ENCODE assay signal across 19 cellular contexts in the genomic region with DNA sequence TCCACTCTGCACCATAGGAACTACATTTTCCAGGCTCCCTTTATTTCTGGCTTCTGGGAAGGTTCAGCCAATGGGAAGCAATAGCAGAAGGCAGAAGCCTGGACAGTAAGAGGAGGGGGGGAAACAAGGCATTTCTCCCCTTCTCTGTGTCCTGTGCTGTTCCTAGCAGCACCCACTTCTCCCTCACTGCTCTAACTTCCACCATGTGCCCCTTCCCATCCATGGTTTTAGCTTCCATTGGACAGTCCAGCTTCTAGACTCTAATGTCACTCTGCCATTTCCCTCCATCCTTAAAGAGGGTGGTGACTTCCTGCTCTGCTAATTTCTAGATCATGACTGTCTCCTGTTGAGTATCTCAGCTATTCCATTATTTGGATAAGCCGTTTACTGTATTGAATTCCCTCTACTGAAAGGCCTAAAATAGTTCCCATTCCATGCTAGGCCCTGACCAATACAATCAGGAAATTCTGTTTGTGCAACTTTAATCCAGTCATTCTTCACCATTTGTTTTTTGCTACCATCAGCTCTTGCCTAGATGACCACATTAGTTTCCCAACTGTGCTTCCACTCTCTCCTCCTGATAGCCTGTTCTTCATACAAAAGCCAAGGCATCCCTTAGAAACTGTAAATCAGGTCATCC. TPM values are rescaled to one million over a fixed set of nuclear protein-coding genes. Genes with fewer than 3 reads are reported as not detected.
"Had no signal": no experiment of that assay in that cellular context is flagged by ENCODE, and none has a peak within 500 bp of the region (broad histone marks: within the 10 kb centered on the region; RNA-seq: fewer than 3 reads in every experiment).

No MANE protein-coding gene starts in this region.

- H3K9me3 ChIP-seq: adrenal gland, esophagus squamous epithelium, lower lobe of right lung, right atrium auricular region, thyroid gland had no signal

- H3K27ac ChIP-seq: adrenal gland, cardiac muscle cell, esophagus squamous epithelium, lower lobe of right lung, right atrium auricular region, thyroid gland, WERI-Rb-1 had no signal

- H3K4me1 ChIP-seq: adrenal gland, esophagus squamous epithelium, lower lobe of right lung, right atrium auricular region, thyroid gland had no signal

- DNase-seq: activated CD4-positive, alpha-beta T cell treated with anti-CD3 and anti-CD28 coated beads, Interleukin-2, amount 50 U/mL, for 4 hours; activated effector memory CD4-positive, alpha-beta T cell treated with anti-CD3 and anti-CD28 coated beads, Interleukin-2, amount 50 U/mL, for 16 hours; activated T-cell treated with anti-CD3 and anti-CD28 coated beads, Interleukin-2, amount 50 U/mL, for 72 hours; adrenal gland; dermis blood vessel endothelial cell; effector memory CD4-positive, alpha-beta T cell; esophagus squamous epithelium; foreskin fibroblast; hypothalamus; lower lobe of right lung; occipital lobe; stimulated activated CD4-positive, alpha-beta T cell treated with anti-CD3 and anti-CD28 coated beads, Interleukin-2, amount 100 ng/mL, for 24 hours; stimulated activated naive CD4-positive, alpha-beta T cell treated with Interleukin-2 at 50 U/mL for 16 hours; T-helper 2 cell; thyroid gland; WERI-Rb-1 had no signal

- H3K36me3 ChIP-seq: adrenal gland, cardiac muscle cell, esophagus squamous epithelium, lower lobe of right lung, right atrium auricular region, thyroid gland, WERI-Rb-1 had no signal

- H3K4me3 ChIP-seq: adrenal gland, cardiac muscle cell, esophagus squamous epithelium, lower lobe of right lung, right atrium auricular region, thyroid gland had no signal

- H3K27me3 ChIP-seq: adrenal gland, cardiac muscle cell, esophagus squamous epithelium, right atrium auricular region, thyroid gland had no signal

RNA-seq across cellular contexts. Expression of a gene that starts 20.8 kb away (rescaled TPM):
- total RNA-seq: activated CD8-positive, alpha-beta memory T cell treated with anti-CD3 and anti-CD28 coated beads for 36 hours; activated T-cell treated with anti-CD3 and anti-CD28 coated beads, Interleukin-2, amount 50 U/mL, for 72 hours had no signal
